Comparison of ENCODE assay signal across 23 cellular contexts in genomic region chr5:95375591-95375990, GRCh38.
"Had no signal": no experiment of that assay in that cellular context is flagged by ENCODE, and none has a peak within 500 bp of the region (broad histone marks: within the 10 kb centered on the region; RNA-seq: fewer than 3 reads in every experiment).

No MANE protein-coding gene starts in this region.

- H3K9me3 Mint-ChIP-seq: activated B cell treated with CpG ODN at 0.5 μM for 24 hours; activated CD4-positive, alpha-beta memory T cell treated with anti-CD3 and anti-CD28 coated beads, Interleukin-2, amount 10 ng/mL, durations not matched to agents 7 days and 5 days; activated T-helper 17 cell treated with anti-CD3 and anti-CD28 coated beads, Interleukin-2, amount 50 U/mL, for 72 hours; central memory CD8-positive, alpha-beta T cell; stimulated activated naive CD8-positive, alpha-beta T cell treated with anti-CD3 and anti-CD28 coated beads, Interleukin-15, Interleukin-2, amounts not matched to agents 100 ng/mL and 50 ng/mL, for 24 hours had no signal

- H3K27me3 ChIP-seq: brain microvascular endothelial cell, colonic mucosa, foreskin keratinocyte, hepatocyte, right atrium auricular region, tibial nerve had no signal

- H3K36me3 ChIP-seq: brain microvascular endothelial cell, colonic mucosa, right atrium auricular region, tibial nerve had no signal

- H3K4me1 ChIP-seq: colonic mucosa, foreskin keratinocyte, right atrium auricular region, tibial nerve had no signal

- H3K27ac Mint-ChIP-seq: activated B cell treated with CpG ODN at 0.5 μM for 24 hours; activated CD4-positive, alpha-beta memory T cell treated with anti-CD3 and anti-CD28 coated beads, Interleukin-2, amount 10 ng/mL, durations not matched to agents 7 days and 5 days; activated CD8-positive, alpha-beta memory T cell treated with anti-CD3 and anti-CD28 coated beads, Interleukin-2, amount 10 ng/mL, durations not matched to agents 7 days and 5 days; activated naive CD8-positive, alpha-beta T cell treated with anti-CD3 and anti-CD28 coated beads for 36 hours; activated T-helper 17 cell treated with anti-CD3 and anti-CD28 coated beads, Interleukin-2, amount 50 U/mL, for 72 hours; endodermal cell; mesothelial cell of epicardium; nephron; progenitor cell of endocrine pancreas; stimulated activated naive CD8-positive, alpha-beta T cell treated with anti-CD3 and anti-CD28 coated beads, Interleukin-15, Interleukin-2, amounts not matched to agents 100 ng/mL and 50 ng/mL, for 24 hours; T-helper 2 cell treated with Interferon-gamma antibody and Interleukin-4, amounts not matched to agents 5 μg/mL and 100 μg/mL, for 36 hours had no signal

- DNase-seq: activated B cell treated with CpG ODN at 0.5 μM for 24 hours; activated CD4-positive, alpha-beta memory T cell treated with anti-CD3 and anti-CD28 coated beads, Interleukin-2, amount 10 ng/mL, durations not matched to agents 7 days and 5 days; activated CD4-positive, alpha-beta T cell treated with anti-CD3 and anti-CD28 coated beads for 48 hours; activated CD8-positive, alpha-beta memory T cell treated with anti-CD3 and anti-CD28 coated beads, Interleukin-2, amount 10 ng/mL, durations not matched to agents 7 days and 5 days; activated naive CD4-positive, alpha-beta T cell; activated naive CD8-positive, alpha-beta T cell treated with anti-CD3 and anti-CD28 coated beads for 36 hours; amygdala; brain microvascular endothelial cell; colonic mucosa; endodermal cell; islet precursor cell had no signal

- ATAC-seq: activated CD8-positive, alpha-beta memory T cell treated with anti-CD3 and anti-CD28 coated beads, Interleukin-2, amount 10 ng/mL, durations not matched to agents 7 days and 5 days; activated T-helper 17 cell treated with anti-CD3 and anti-CD28 coated beads, Interleukin-2, amount 50 U/mL, for 72 hours; foreskin keratinocyte had no signal

- H3K4me3 ChIP-seq: colonic mucosa, hepatocyte, lung, right atrium auricular region, tibial nerve had no signal

- H3K36me3 Mint-ChIP-seq: activated CD8-positive, alpha-beta memory T cell treated with anti-CD3 and anti-CD28 coated beads, Interleukin-2, amount 10 ng/mL, durations not matched to agents 7 days and 5 days had no signal

- H3K4me3 Mint-ChIP-seq: activated B cell treated with CpG ODN at 0.5 μM for 24 hours; activated CD4-positive, alpha-beta memory T cell treated with anti-CD3 and anti-CD28 coated beads, Interleukin-2, amount 10 ng/mL, durations not matched to agents 7 days and 5 days; activated CD8-positive, alpha-beta memory T cell treated with anti-CD3 and anti-CD28 coated beads, Interleukin-2, amount 10 ng/mL, durations not matched to agents 7 days and 5 days; activated naive CD8-positive, alpha-beta T cell treated with anti-CD3 and anti-CD28 coated beads for 36 hours; activated T-helper 17 cell treated with anti-CD3 and anti-CD28 coated beads, Interleukin-2, amount 50 U/mL, for 72 hours; central memory CD8-positive, alpha-beta T cell; endodermal cell; mesothelial cell of epicardium; nephron; stimulated activated naive CD8-positive, alpha-beta T cell treated with anti-CD3 and anti-CD28 coated beads, Interleukin-15, Interleukin-2, amounts not matched to agents 100 ng/mL and 50 ng/mL, for 24 hours; T-helper 2 cell treated with Interferon-gamma antibody and Interleukin-4, amounts not matched to agents 5 μg/mL and 100 μg/mL, for 36 hours had no signal

- H3K9me3 ChIP-seq: colonic mucosa had no signal

- H3K4me1 Mint-ChIP-seq: endodermal cell, nephron had no signal

- H3K27me3 Mint-ChIP-seq: activated CD4-positive, alpha-beta memory T cell treated with anti-CD3 and anti-CD28 coated beads, Interleukin-2, amount 10 ng/mL, durations not matched to agents 7 days and 5 days; progenitor cell of endocrine pancreas; stimulated activated naive CD8-positive, alpha-beta T cell treated with anti-CD3 and anti-CD28 coated beads, Interleukin-15, Interleukin-2, amounts not matched to agents 100 ng/mL and 50 ng/mL, for 24 hours had no signal
